Comparison of ENCODE assay signal across 13 cellular contexts in the genomic region with DNA sequence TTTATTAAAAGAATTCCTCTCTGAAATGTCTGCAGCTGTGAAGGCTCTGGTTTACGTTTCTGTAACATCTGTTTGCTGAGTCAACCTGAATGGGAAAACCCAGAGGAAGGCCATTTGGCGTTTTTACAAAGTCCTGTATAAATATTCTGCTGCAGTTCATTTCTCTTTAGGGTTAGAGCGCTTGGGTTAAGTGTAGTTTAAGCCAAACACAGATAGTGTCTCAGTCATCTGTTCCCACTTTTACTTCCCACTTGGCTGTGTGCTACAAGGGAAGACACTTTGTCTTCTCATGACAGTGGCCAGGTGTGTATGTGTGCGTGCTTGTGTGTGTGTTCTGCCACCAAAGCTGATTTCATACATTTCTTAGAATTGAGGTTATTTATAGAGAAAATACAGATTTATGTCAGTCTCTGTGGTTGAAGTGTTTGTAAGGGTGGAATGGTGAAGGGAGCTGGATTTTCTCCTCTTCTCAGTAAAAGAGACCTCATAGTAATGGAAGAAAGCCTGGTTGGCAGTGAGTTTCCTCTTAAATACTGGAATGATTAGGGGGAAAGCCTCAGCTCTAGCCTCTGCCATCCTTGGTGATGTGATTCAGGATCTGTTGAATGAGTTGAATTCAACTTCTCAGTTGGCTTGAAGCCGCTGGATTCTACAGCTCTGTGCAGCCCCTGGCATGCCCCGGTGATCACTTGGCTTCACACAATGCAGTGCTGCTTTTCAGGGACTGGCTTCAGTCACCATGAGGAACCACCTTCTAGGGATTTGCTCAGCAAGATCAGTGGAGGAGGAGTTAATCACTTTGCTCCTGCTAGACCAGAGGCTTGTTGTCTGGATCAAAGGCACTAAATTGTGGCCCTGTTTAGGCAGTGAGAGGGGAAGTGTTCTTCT. TPM values are rescaled to one million over a fixed set of nuclear protein-coding genes. Genes with fewer than 3 reads are reported as not detected.
DNase-seq lines count a peak whose midpoint lies in the region; ATAC-seq, FAIRE-seq and TF ChIP-seq lines count a peak whose summit lies in the region.
"Had no signal": no experiment of that assay in that cellular context is flagged by ENCODE, and none has a peak within 500 bp of the region (broad histone marks: within the 10 kb centered on the region; RNA-seq: fewer than 3 reads in every experiment).

No MANE protein-coding gene starts in this region.

- H4K91ac ChIP-seq in trophoblast cell (ENCODE audit: low read depth, low read length), result no peak overlapping the region

- no peak overlapping the region for H3K4me3 ChIP-seq in OCI-LY3 (ENCODE audit: low read length)
- H3K4me3 ChIP-seq in osteoblast (ENCODE audit: insufficient read depth, low read length), result no peak overlapping the region
- no peak overlapping the region for H3K4me3 ChIP-seq in trophoblast cell (ENCODE audit: low read depth, low read length)
- H3K4me3 ChIP-seq in aorta (ENCODE audit: low read length in 2 of 2), result no peak overlapping the region
- H3K4me3 ChIP-seq: right lobe of liver, SJCRH30 had no signal

- no peak overlapping the region for H3K14ac ChIP-seq in trophoblast cell (ENCODE audit: low read length)

- 0 out of 2 replicates have a peak, but pooled peaks cover 5% of the 10 kb centered on the region for H4K20me1 ChIP-seq in OCI-LY3 (ENCODE audit: insufficient read depth, low read length)
- H4K20me1 ChIP-seq in osteoblast (ENCODE audit: insufficient read depth, low read length), result peaks cover 5% of the 10 kb centered on the region

- no peak overlapping the region for H3K9ac ChIP-seq in OCI-LY3 (ENCODE audit: low read length)
- no peak overlapping the region for H3K9ac ChIP-seq in trophoblast cell (ENCODE audit: low read length)
- H3K9ac ChIP-seq: KMS-11 had no signal

- no peak overlapping the region for H2BK5ac ChIP-seq in trophoblast cell (ENCODE audit: low read depth, low read length, poor library complexity)

- no peak overlapping the region for H2BK12ac ChIP-seq in trophoblast cell (ENCODE audit: low read length)

- intact Hi-C loops in aorta (cut with DNase I), result loop anchor here (2.0 to 10.0 kb wide), 8 partner anchors 48 to 668 kb away; no protein-coding TSS in a partner anchor

- TF ChIP-seq CTCF in OCI-LY3 (IDR thresholded peaks at IDR 0.05; ENCODE audit: low read depth, low read length) (no peak), osteoblast (IDR thresholded peaks at IDR 0.05; ENCODE audit: extremely low read depth, low read depth, low read length) (no peak)

- DNase-seq in GM04504 (ENCODE audit: low read depth) (peak; percentile 40), osteoblast (ENCODE audit: insufficient read length, low spot score, missing footprints) (peak; percentile 73), ecto neural progenitor cell (ENCODE audit: low spot score) (no peak), trophoblast cell (no peak), aorta (no peak), RPMI8226 (no peak)
- DNase-seq: NCI-H345; right lobe of liver; SJCRH30; stimulated activated naive CD4-positive, alpha-beta T cell had no signal

- H3K23ac ChIP-seq in trophoblast cell (ENCODE audit: low read length), result no peak overlapping the region

- no peak overlapping the region for H2AK5ac ChIP-seq in trophoblast cell (ENCODE audit: low read length)

- H3K27me3 ChIP-seq in OCI-LY3 (ENCODE audit: low read depth, low read length) (no peaks in the 10 kb centered on the region), osteoblast (ENCODE audit: insufficient read depth, low read length) (no peaks in the 10 kb centered on the region), trophoblast cell (ENCODE audit: insufficient read depth, low read length) (no peaks in the 10 kb centered on the region), aorta (ENCODE audit: control insufficient read depth in 1 of 2, insufficient read depth in 2 of 2, low read length in 1 of 2) (no peaks in the 10 kb centered on the region)
- H3K27me3 ChIP-seq: right lobe of liver, SJCRH30 had no signal

- H3K4me1 ChIP-seq in OCI-LY3 (ENCODE audit: low read length), result peaks cover 50% of the 10 kb centered on the region
- peaks cover 26% of the 10 kb centered on the region for H3K4me1 ChIP-seq in osteoblast (ENCODE audit: insufficient read depth, low read length)
- peaks cover 0 to 6% of the 10 kb centered on the region in 2 experiments for H3K4me1 ChIP-seq in trophoblast cell (ENCODE audit: control insufficient read depth in 1 of 2, insufficient read depth in 2 of 2, low read length in 2 of 2)
- H3K4me1 ChIP-seq in aorta (ENCODE audit: control insufficient read depth in 1 of 2, insufficient read depth in 2 of 2, low read length in 2 of 2), result no peaks in the 10 kb centered on the region
- H3K4me1 ChIP-seq: right lobe of liver, SJCRH30 had no signal

- no peak overlapping the region for H4K8ac ChIP-seq in trophoblast cell (ENCODE audit: low read depth, low read length)

- H3K79me2 ChIP-seq in OCI-LY3 (ENCODE audit: low read length), result peaks cover 13% of the 10 kb centered on the region
- peaks cover 27% of the 10 kb centered on the region for H3K79me2 ChIP-seq in osteoblast (ENCODE audit: insufficient read depth, low read length)
- no peaks in the 10 kb centered on the region for H3K79me2 ChIP-seq in trophoblast cell (ENCODE audit: control insufficient read depth, insufficient read depth, low read length, poor library complexity)

- peak overlapping the region; percentile 12; the same call in 1 of the 2 replicates for H3K4me2 ChIP-seq in OCI-LY3 (ENCODE audit: low read length)
- H3K4me2 ChIP-seq in osteoblast (ENCODE audit: insufficient read depth, low read length), result no peak overlapping the region
- H3K4me2 ChIP-seq in trophoblast cell (ENCODE audit: low read length), result no peak overlapping the region
- H3K4me2 ChIP-seq: KMS-11 had no signal

- no peak overlapping the region for H3K4ac ChIP-seq in trophoblast cell (ENCODE audit: low read depth, low read length)

- no peak overlapping the region for H3K18ac ChIP-seq in trophoblast cell (ENCODE audit: low read length)

- H3K27ac ChIP-seq in OCI-LY3 (ENCODE audit: low read length) (peak overlapping the region; percentile 17; the same call in 1 of the 2 replicates), osteoblast (ENCODE audit: low read depth, low read length) (peak overlapping the region; percentile 46), trophoblast cell (ENCODE audit: low read depth, low read length) (no peak overlapping the region), aorta (ENCODE audit: low read depth in 1 of 2, low read length in 2 of 2) (peak overlapping the region in 1 of 2 donors; percentile 14)
- H3K27ac ChIP-seq: KMS-11, right lobe of liver, SJCRH30 had no signal

- H3K36me3 ChIP-seq in OCI-LY3 (replicated peaks; ENCODE audit: low read depth, low read length), result peaks cover 63% of the 10 kb centered on the region
- H3K36me3 ChIP-seq in osteoblast (ENCODE audit: insufficient read depth, low read length), result peaks cover 81% of the 10 kb centered on the region
- peaks cover 44 to 60% of the 10 kb centered on the region in 2 experiments for H3K36me3 ChIP-seq in trophoblast cell (ENCODE audit: control insufficient read depth in 1 of 2, insufficient read depth in 2 of 2, low read length in 2 of 2)
- peaks cover 0 to 9% of the 10 kb centered on the region in 2 donors for H3K36me3 ChIP-seq in aorta (ENCODE audit: control insufficient read depth in 1 of 2, insufficient read depth in 2 of 2, low read length in 1 of 2)

- no peak overlapping the region for H2BK120ac ChIP-seq in trophoblast cell (ENCODE audit: insufficient read depth, low read length, poor library complexity)

- no peak overlapping the region for H4K12ac ChIP-seq in trophoblast cell (ENCODE audit: low read depth, low read length)

- H3K9me3 ChIP-seq in OCI-LY3 (ENCODE audit: insufficient read depth, low read length) (no peaks in the 10 kb centered on the region), osteoblast (ENCODE audit: low read depth, low read length) (no peaks in the 10 kb centered on the region), trophoblast cell (ENCODE audit: insufficient read depth, low read depth, low read length) (peaks cover 4% of the 10 kb centered on the region), aorta (ENCODE audit: control insufficient read depth, low read length) (no peaks in the 10 kb centered on the region)
- H3K9me3 ChIP-seq: right lobe of liver, SJCRH30 had no signal

- no CpG with 5 or more reads among the region's 6 CpGs for WGBS in trophoblast cell (ENCODE audit: extremely low coverage, insufficient coverage, insufficient read length)
- WGBS in aorta, 2 donors, result 12 to 16% methylated on average over 6 of the region's 6 CpGs

- H3K79me1 ChIP-seq in trophoblast cell (ENCODE audit: low read length), result no peaks in the 10 kb centered on the region

- peak; percentile 78 for FAIRE-seq in endometrium (lab: Jason Lieb, UNC)

- H2AFZ ChIP-seq in OCI-LY3 (ENCODE audit: low read depth, low read length) (no peak overlapping the region), osteoblast (ENCODE audit: low read length) (no peak overlapping the region), trophoblast cell (ENCODE audit: insufficient read depth, low read length, poor library complexity) (no peak overlapping the region)

- no peak for ATAC-seq in aorta (ENCODE audit: low FRiP score)

RNA-seq across cellular contexts. Expression of gene JADE1, which starts 50.6 kb away (rescaled TPM):
- total RNA-seq in osteoblast (25.3 and 26.4 TPM in 2 replicates), aorta (10 to 100 TPM; 32.2 to 32.8 TPM)
- polyA plus RNA-seq in trophoblast cell (2013), result 17.0 TPM in 2 replicates
- polyA plus RNA-seq in aorta, result 10 to 100 TPM; 10.6 to 27.0 TPM

Comparison
In these comparisons a context has a peak if more than half of its experiments do, and no peak if none do; other contexts are left out.
1. DNase-seq: peak in GM04504 (single experiment) and osteoblast (single experiment); none in ecto neural progenitor cell (single experiment), trophoblast cell (0 of 2), aorta (0 of 2) and RPMI8226 (single experiment).